ENCODE assay signal across 21 cellular contexts in the genomic region with DNA sequence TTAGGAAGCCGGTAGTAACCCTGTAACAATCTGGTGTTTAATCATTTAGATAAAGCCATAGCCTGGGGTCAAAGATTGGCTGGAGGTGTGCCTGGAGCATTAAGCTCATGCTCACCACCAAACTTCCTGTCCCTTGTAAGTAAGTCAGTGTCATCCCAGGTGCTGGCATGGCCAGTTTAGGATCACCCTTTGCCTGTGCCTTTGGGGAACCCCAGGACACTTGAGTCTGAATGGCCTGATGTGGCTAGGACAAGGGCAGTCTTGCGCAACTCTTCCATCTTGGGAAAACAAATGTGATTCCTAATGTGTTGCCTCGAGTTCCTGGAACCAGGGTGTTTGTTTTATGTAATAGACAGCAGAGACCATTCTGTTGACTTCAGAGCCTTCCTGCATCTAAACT.
A peak's percentile ranks its signal among the peaks of the same experiment; 100 is the strongest.
DNase-seq lines count a peak whose midpoint lies in the region; ATAC-seq and TF ChIP-seq lines count a peak whose summit lies in the region.
"Had no signal": no experiment of that assay in that cellular context is flagged by ENCODE, and none has a peak within 500 bp of the region (broad histone marks: within the 10 kb centered on the region; RNA-seq: fewer than 3 reads in every experiment).

No MANE protein-coding gene starts in this region.

- intact Hi-C loops in colonic mucosa (cut with DNase I) = no loop called here
- intact Hi-C loops in gastrocnemius medialis (cut with DNase I; ENCODE audit: low total_unique reads) = no loop called here

- no peak overlapping the region for H3K14ac ChIP-seq in H9 (ENCODE audit: insufficient read depth, low read length)

- H3K4me1 Mint-ChIP-seq in H9 = no peaks in the 10 kb centered on the region; a peak in 1 of 4 replicates
- H3K4me1 Mint-ChIP-seq: activated naive CD8-positive, alpha-beta T cell treated with anti-CD3 and anti-CD28 coated beads, Interleukin-2, amount 50 U/mL, for 24 hours had no signal

- in situ Hi-C loops in gastrocnemius medialis (cut with MboI; ENCODE audit: low sequenced_read_pairs in 4 of 4) = no loop called here

- H2AFZ ChIP-seq in H9 (ENCODE audit: low read length) = no peak overlapping the region

- H2BK20ac ChIP-seq in H9 (ENCODE audit: low read depth, low read length, poor library complexity, severe bottlenecking) = no peak overlapping the region

- H2BK5ac ChIP-seq in H9 (ENCODE audit: insufficient read length, low read length) = no peak overlapping the region

- no peak overlapping the region for H3K18ac ChIP-seq in H9 (ENCODE audit: insufficient read length, low read depth, low read length)

- H3K4me3 Mint-ChIP-seq in H9 = no peak overlapping the region
- H3K4me3 Mint-ChIP-seq: activated naive CD8-positive, alpha-beta T cell treated with anti-CD3 and anti-CD28 coated beads, Interleukin-2, amount 50 U/mL, for 24 hours; memory B cell; natural killer cell treated with Interleukin-12 subunit alpha and Interleukin-12 subunit beta and Interleukin-15 and Interleukin-18, amount 100 ng/mL, for 72 hours had no signal

- H3K27ac ChIP-seq in colonic mucosa (peak overlapping the region; percentile 12), gastrocnemius medialis (peak overlapping the region; percentile 20 to 52 (median 50)), H9 (ENCODE audit: insufficient read length, low read depth, low read length) (no peak overlapping the region)
- H3K27ac ChIP-seq: cardiac muscle cell, dorsolateral prefrontal cortex had no signal

- H3K23me2 ChIP-seq in H9 (ENCODE audit: insufficient read length, low read depth, low read length, poor library complexity, severe bottlenecking) = no peaks in the 10 kb centered on the region

- H3K79me2 ChIP-seq in H9 (ENCODE audit: insufficient read depth, low read length) = no peaks in the 10 kb centered on the region

- H3K9ac ChIP-seq in colonic mucosa (ENCODE audit: low read depth in 2 of 2, low read length in 2 of 2) (no peak overlapping the region), H9 (ENCODE audit: extremely low read depth, insufficient read length, low read length) (no peak overlapping the region)

- no peak overlapping the region for H2AK5ac ChIP-seq in H9 (ENCODE audit: insufficient read length, low read length)

- H3K36me3 ChIP-seq in colonic mucosa (no peaks in the 10 kb centered on the region), gastrocnemius medialis (no peaks in the 10 kb centered on the region)
- H3K36me3 ChIP-seq: cardiac muscle cell had no signal

- TF ChIP-seq CTCF in colonic mucosa (IDR thresholded peaks at IDR 0.05) (no peak), gastrocnemius medialis (IDR thresholded peaks at IDR 0.05 in 4 of 5, conservative IDR thresholded peaks at IDR 0.05 in 1 of 5) (no peak), H9 (conservative IDR thresholded peaks at IDR 0.05) (no peak)

- ATAC-seq in left lobe of liver (peak; percentile 65), gastrocnemius medialis (peak; percentile 32 to 50)
- ATAC-seq: activated naive CD8-positive, alpha-beta T cell treated with anti-CD3 and anti-CD28 coated beads, Interleukin-2, amount 50 U/mL, for 24 hours; natural killer cell treated with Interleukin-12 subunit alpha and Interleukin-12 subunit beta and Interleukin-15 and Interleukin-18, amount 100 ng/mL, for 72 hours had no signal

- peaks cover 4% of the 10 kb centered on the region in 2 experiments; a peak in 3 of 5 replicates for H3K9me3 Mint-ChIP-seq in H9
- H3K9me3 Mint-ChIP-seq: natural killer cell treated with Interleukin-12 subunit alpha and Interleukin-12 subunit beta and Interleukin-15 and Interleukin-18, amount 100 ng/mL, for 72 hours had no signal

- H3K27me3 ChIP-seq in colonic mucosa (no peaks in the 10 kb centered on the region), gastrocnemius medialis (no peaks in the 10 kb centered on the region), H9 (ENCODE audit: insufficient read depth, low read length) (no peaks in the 10 kb centered on the region)
- H3K27me3 ChIP-seq: cardiac muscle cell, dorsolateral prefrontal cortex had no signal

- H4K20me1 ChIP-seq in H9 (ENCODE audit: control insufficient read depth, insufficient read depth, insufficient read length) = no peaks in the 10 kb centered on the region

- H2BK15ac ChIP-seq in H9 (ENCODE audit: low read depth, low read length) = no peak overlapping the region

- H3K23ac ChIP-seq in H9 (ENCODE audit: insufficient read length, low read depth, low read length) = no peak overlapping the region

- H3K27ac Mint-ChIP-seq in H9 = no peak overlapping the region
- H3K27ac Mint-ChIP-seq: activated naive CD8-positive, alpha-beta T cell treated with anti-CD3 and anti-CD28 coated beads, Interleukin-2, amount 50 U/mL, for 24 hours; natural killer cell treated with Interleukin-12 subunit alpha and Interleukin-12 subunit beta and Interleukin-15 and Interleukin-18, amount 100 ng/mL, for 72 hours; progenitor cell of endocrine pancreas had no signal

- H3K9me3 ChIP-seq in colonic mucosa = no peaks in the 10 kb centered on the region
- no peaks in the 10 kb centered on the region for H3K9me3 ChIP-seq in gastrocnemius medialis
- H3K9me3 ChIP-seq in H9 (ENCODE audit: control insufficient read depth, low read depth, low read length) = no peaks in the 10 kb centered on the region

- H3K36me3 Mint-ChIP-seq in H9 (ENCODE audit: insufficient read depth in 1 of 3, low read depth in 3 of 3) = no peaks in the 10 kb centered on the region
- H3K36me3 Mint-ChIP-seq: natural killer cell treated with Interleukin-12 subunit alpha and Interleukin-12 subunit beta and Interleukin-15 and Interleukin-18, amount 100 ng/mL, for 72 hours had no signal

- H3K4me1 ChIP-seq in colonic mucosa (no peaks in the 10 kb centered on the region), gastrocnemius medialis (peaks cover 22 to 29% of the 10 kb centered on the region in 2 donors), H9 (ENCODE audit: insufficient read depth, low read length) (no peaks in the 10 kb centered on the region; the same call in 1 of the 2 replicates)

- no peak overlapping the region for H4K5ac ChIP-seq in H9 (ENCODE audit: insufficient read length, low read depth, low read length)

- no peak overlapping the region for H4K8ac ChIP-seq in H9 (replicated peaks; ENCODE audit: insufficient read length, low read depth, low read length)

- no peak overlapping the region for H3K4me2 ChIP-seq in H9 (ENCODE audit: insufficient read depth, insufficient read length, low read length)

- TF ChIP-seq POLR2A in gastrocnemius medialis (IDR thresholded peaks at IDR 0.05) = no peak

- H2BK120ac ChIP-seq in H9 (ENCODE audit: low read depth, low read length, poor library complexity, severe bottlenecking) = no peak overlapping the region

- no peak overlapping the region for H3T11ph ChIP-seq in H9 (ENCODE audit: low read length)

- H2BK12ac ChIP-seq in H9 (ENCODE audit: insufficient read length, low read depth, low read length) = no peak overlapping the region

- H3K4me3 ChIP-seq in colonic mucosa (no peak overlapping the region), gastrocnemius medialis (no peak overlapping the region)
- H3K4me3 ChIP-seq: cardiac muscle cell, dorsolateral prefrontal cortex had no signal

- H3K56ac ChIP-seq in H9 (ENCODE audit: insufficient read length, low read depth, low read length) = no peak overlapping the region

- no CpG with 5 or more reads among the region's 3 CpGs for WGBS in H9 (ENCODE audit: extremely low coverage, insufficient read length, low lambda C conversion rate)

- H3K4ac ChIP-seq in H9 (ENCODE audit: low read depth, low read length) = no peak overlapping the region

- no peaks in the 10 kb centered on the region for H3K79me1 ChIP-seq in H9 (ENCODE audit: insufficient read depth, low read depth, low read length, poor library complexity, severe bottlenecking)

- H3K27me3 Mint-ChIP-seq in H9 (ENCODE audit: low read depth) = no peaks in the 10 kb centered on the region; the same call in 1 of the 2 replicates
- H3K27me3 Mint-ChIP-seq: activated naive CD8-positive, alpha-beta T cell treated with anti-CD3 and anti-CD28 coated beads, Interleukin-2, amount 50 U/mL, for 24 hours; memory B cell; natural killer cell treated with Interleukin-12 subunit alpha and Interleukin-12 subunit beta and Interleukin-15 and Interleukin-18, amount 100 ng/mL, for 72 hours; progenitor cell of endocrine pancreas had no signal

- H4K91ac ChIP-seq in H9 (ENCODE audit: insufficient read length, low read depth, low read length) = no peak overlapping the region

- DNase-seq in HuH-7 (ENCODE audit: low spot score) (peak; percentile 39), colonic mucosa (no peak), left lobe of liver (ENCODE audit: low spot score) (peak; percentile 68), gastrocnemius medialis (peak in 1 of 2 donors; percentile 41), amygdala (lab: John Stamatoyannopoulos, UW) (no peak), ecto neural progenitor cell (ENCODE audit: low spot score) (no peak), H9 (no peak)
- DNase-seq: activated CD4-positive, alpha-beta T cell treated with anti-CD3 and anti-CD28 coated beads for 4 hours; activated naive CD8-positive, alpha-beta T cell treated with anti-CD3 and anti-CD28 coated beads, Interleukin-2, amount 50 U/mL, for 24 hours; dorsolateral prefrontal cortex; head of caudate nucleus; NCI-H1105; NCI-H2081 treated with DMSO at 0.1 percent for 48 hours; NCI-H446 treated with DMSO at 0.1 percent for 48 hours; NK-92 treated with Interleukin-12 subunit alpha and Interleukin-12 subunit beta, amount 100 ng/mL, for 24 hours; RPMI8226; substantia nigra had no signal

Comparison
In these comparisons a context has a peak if more than half of its experiments do, and no peak if none do; other contexts are left out.
1. DNase-seq: peak in HuH-7 (single experiment) and left lobe of liver (single experiment); none in colonic mucosa (single experiment), amygdala (0 of 56), ecto neural progenitor cell (single experiment) and H9 (single experiment).